In genomic region chrX:55450259-55450658, GRCh38 we compare ENCODE assay signal across 10 cellular contexts. TPM values are rescaled to one million over a fixed set of nuclear protein-coding genes. Genes with fewer than 3 reads are reported as not detected.
DNase-seq lines count a peak whose midpoint lies in the region; ATAC-seq and TF ChIP-seq lines count a peak whose summit lies in the region.
"Had no signal": no experiment of that assay in that cellular context is flagged by ENCODE, and none has a peak within 500 bp of the region (broad histone marks: within the 10 kb centered on the region; RNA-seq: fewer than 3 reads in every experiment).

No MANE protein-coding gene starts in this region.

- H3K4me1 ChIP-seq in foreskin keratinocyte (no peaks in the 10 kb centered on the region), thyroid gland (no peaks in the 10 kb centered on the region)

- peak; percentile 4 for DNase-seq in activated naive CD4-positive, alpha-beta T cell treated with anti-CD3 and anti-CD28 coated beads for 36 hours
- DNase-seq in activated naive CD4-positive, alpha-beta T cell (lab: John Stamatoyannopoulos, UW): no peak
- DNase-seq in RKO (ENCODE audit: low spot score) (peak; percentile 31), foreskin keratinocyte (no peak), thyroid gland (peak; percentile 29 to 32)
- DNase-seq in stimulated activated CD4-positive, alpha-beta T cell treated with anti-CD3 and anti-CD28 coated beads, Interleukin-1b, Interleukin-23, amount 100 ng/mL, for 48 hours: no peak
- DNase-seq: stimulated activated naive B cell treated with anti-CD40 and anti-IgM and Interleukin-4, amounts not matched to agents 10 μg/mL and 1 μg/mL and 100 μg/mL, for 72 hours had no signal

- CTCF ChIA-PET in activated naive CD4-positive, alpha-beta T cell treated with anti-CD3 and anti-CD28 coated beads for 36 hours (lab: Charles Lee): no interaction called here

- no peaks in the 10 kb centered on the region for H3K9me3 Mint-ChIP-seq in activated naive CD4-positive, alpha-beta T cell treated with anti-CD3 and anti-CD28 coated beads for 36 hours
- H3K9me3 Mint-ChIP-seq: stimulated activated naive B cell treated with anti-CD40 and anti-IgM and Interleukin-4, amounts not matched to agents 10 μg/mL and 1 μg/mL and 100 μg/mL, for 72 hours had no signal

- peaks cover 5% of the 10 kb centered on the region for H3K4me1 Mint-ChIP-seq in activated naive CD4-positive, alpha-beta T cell treated with anti-CD3 and anti-CD28 coated beads for 36 hours (ENCODE audit: low read depth)

- no peak for TF ChIP-seq POLR2A in thyroid gland (IDR thresholded peaks at IDR 0.05)

- TF ChIP-seq CTCF in foreskin keratinocyte (conservative IDR thresholded peaks at IDR 0.05): peak; percentile 31
- peak in 3 of 6 experiments; percentile 37 to 48 (median 47) for TF ChIP-seq CTCF in thyroid gland (IDR thresholded peaks at IDR 0.05)

- no peak for ATAC-seq in foreskin keratinocyte
- ATAC-seq in GM18858 (IDR thresholded peaks at IDR 0.05; ENCODE audit: unreplicated experiment): no peak
- ATAC-seq in HG02840 (IDR thresholded peaks at IDR 0.05; ENCODE audit: low FRiP score, unreplicated experiment): no peak
- ATAC-seq: stimulated activated naive B cell treated with anti-CD40 and anti-IgM and Interleukin-4, amounts not matched to agents 10 μg/mL and 1 μg/mL and 100 μg/mL, for 72 hours had no signal

- WGBS in thyroid gland, 2 donors: 2 to 9% methylated on average over 5 of the region's 5 CpGs

- H3K27me3 Mint-ChIP-seq in activated naive CD4-positive, alpha-beta T cell treated with anti-CD3 and anti-CD28 coated beads for 36 hours (ENCODE audit: low read depth): no peaks in the 10 kb centered on the region

- H3K9me3 ChIP-seq in thyroid gland: no peaks in the 10 kb centered on the region

- H3K36me3 ChIP-seq in thyroid gland: no peaks in the 10 kb centered on the region

- peaks cover 3% of the 10 kb centered on the region for H3K36me3 Mint-ChIP-seq in activated naive CD4-positive, alpha-beta T cell treated with anti-CD3 and anti-CD28 coated beads for 36 hours (ENCODE audit: low read depth)

- no peak overlapping the region for H3K4me3 Mint-ChIP-seq in activated naive CD4-positive, alpha-beta T cell treated with anti-CD3 and anti-CD28 coated beads for 36 hours
- H3K4me3 Mint-ChIP-seq: stimulated activated naive B cell treated with anti-CD40 and anti-IgM and Interleukin-4, amounts not matched to agents 10 μg/mL and 1 μg/mL and 100 μg/mL, for 72 hours had no signal

- H3K27me3 ChIP-seq in foreskin keratinocyte: no peaks in the 10 kb centered on the region
- no peaks in the 10 kb centered on the region for H3K27me3 ChIP-seq in thyroid gland

- no peak overlapping the region for H3K4me3 ChIP-seq in thyroid gland (replicated peaks in 1 of 3)

- no peak overlapping the region for H3K27ac Mint-ChIP-seq in activated naive CD4-positive, alpha-beta T cell treated with anti-CD3 and anti-CD28 coated beads for 36 hours
- H3K27ac Mint-ChIP-seq: B cell; stimulated activated naive B cell treated with anti-CD40 and anti-IgM and Interleukin-4, amounts not matched to agents 10 μg/mL and 1 μg/mL and 100 μg/mL, for 72 hours had no signal

- H3K27ac ChIP-seq in foreskin keratinocyte (no peak overlapping the region), thyroid gland (no peak overlapping the region)

- intact Hi-C loops in activated naive CD4-positive, alpha-beta T cell treated with anti-CD3 and anti-CD28 coated beads for 36 hours (cut with micrococcal nuclease): no loop called here
- intact Hi-C loops in thyroid gland (cut with DNase I): no loop called here

RNA-seq across cellular contexts. Expression of gene MAGEH1, which starts 1.7 kb away (rescaled TPM):
- 10 to 100 TPM; 17.4 to 17.8 TPM for total RNA-seq in activated naive CD4-positive, alpha-beta T cell treated with anti-CD3 and anti-CD28 coated beads for 36 hours
- total RNA-seq in foreskin keratinocyte: 7.7 and 9.8 TPM in 2 replicates
- polyA plus RNA-seq in foreskin keratinocyte: 7.6 and 10.0 TPM in 2 replicates
- total RNA-seq in thyroid gland: 10 to 100 TPM; 34.5 to 74.0 (median 54.4) TPM

RNA-seq across cellular contexts. Expression of gene USP51, which starts 39.4 kb away (rescaled TPM):
- 1 to 10 TPM; 1.0 to 1.1 TPM for total RNA-seq in activated naive CD4-positive, alpha-beta T cell treated with anti-CD3 and anti-CD28 coated beads for 36 hours
- total RNA-seq in foreskin keratinocyte (0.67 and 0.85 TPM in 2 replicates), thyroid gland (10 to 100 TPM in 1 of 4 donors, 1 to 10 TPM in 3; 5.5 to 12.7 (median 8.5) TPM)
- polyA plus RNA-seq in foreskin keratinocyte: 0.20 and 0.25 TPM in 2 replicates

Comparison
In these comparisons a context has a peak if more than half of its experiments do, and no peak if none do; other contexts are left out.
1. DNase-seq: peak in activated naive CD4-positive, alpha-beta T cell treated with anti-CD3 and anti-CD28 coated beads for 36 hours (single experiment), RKO (single experiment) and thyroid gland (2 of 2); none in activated naive CD4-positive, alpha-beta T cell (0 of 4), foreskin keratinocyte (0 of 2) and stimulated activated CD4-positive, alpha-beta T cell treated with anti-CD3 and anti-CD28 coated beads, Interleukin-1b, Interleukin-23, amount 100 ng/mL, for 48 hours (single experiment).